Comparison of ENCODE assay signal across 8 cellular contexts in genomic region chr3:195150194-195151118, GRCh38.
DNase-seq lines count a peak whose midpoint lies in the region; ATAC-seq, FAIRE-seq and TF ChIP-seq lines count a peak whose summit lies in the region.

No MANE protein-coding gene starts in this region.

- H3K4me1 ChIP-seq in cardiac muscle cell (ENCODE audit: low read depth) (peaks cover 31% of the 10 kb centered on the region), pancreas (peaks cover 0 to 3% (median 0%) of the 10 kb centered on the region in 3 donors)

- H3K27ac Mint-ChIP-seq in activated T-helper 2 cell treated with anti-CD3 and anti-CD28 coated beads, Interferon-gamma antibody, Interleukin-2, Interleukin-4, amounts not matched to agents 10 μg/mL and 5 μg/mL and 100 μg/mL, durations not matched to agents 14 hours and 24 hours and 36 hours, result peak overlapping the region; percentile 42

- intact Hi-C loops in activated T-helper 2 cell treated with anti-CD3 and anti-CD28 coated beads, Interferon-gamma antibody, Interleukin-2, Interleukin-4, amounts not matched to agents 10 μg/mL and 5 μg/mL and 100 μg/mL, durations not matched to agents 14 hours and 24 hours and 36 hours (cut with micrococcal nuclease), result loop anchor here (5.0 kb wide), 1 partner anchor 37 kb away; no protein-coding TSS in a partner anchor
- intact Hi-C loops in pancreas (cut with DNase I), result no loop called here

- FAIRE-seq in pancreas (lab: Jason Lieb, UNC), result no peak

- H3K4me3 Mint-ChIP-seq in activated T-helper 2 cell treated with anti-CD3 and anti-CD28 coated beads, Interferon-gamma antibody, Interleukin-2, Interleukin-4, amounts not matched to agents 10 μg/mL and 5 μg/mL and 100 μg/mL, durations not matched to agents 14 hours and 24 hours and 36 hours (ENCODE audit: low read depth), result peak overlapping the region; percentile 46

- H3K27me3 ChIP-seq in cardiac muscle cell (no peaks in the 10 kb centered on the region), pancreas (no peaks in the 10 kb centered on the region)

- TF ChIP-seq CTCF in cardiac muscle cell (IDR thresholded peaks at IDR 0.05; ENCODE audit: low read depth, low read length) (no peak), pancreas (IDR thresholded peaks at IDR 0.05) (no peak)

- ATAC-seq in pancreas, result peak; percentile 73 to 82 (median 77)
- ATAC-seq in HG03565 (IDR thresholded peaks at IDR 0.05; ENCODE audit: unreplicated experiment), result no peak

- no peaks in the 10 kb centered on the region for H3K9me3 ChIP-seq in cardiac muscle cell (ENCODE audit: low read depth)
- H3K9me3 ChIP-seq in pancreas, result no peaks in the 10 kb centered on the region

- peak; percentile 16 for DNase-seq in activated T-cell treated with anti-CD3 and anti-CD28 coated beads for 1 hour (ENCODE audit: low read depth)
- no peak for DNase-seq in activated T-cell treated with anti-CD3 and anti-CD28 coated beads for 4 hours
- peak; percentile 62 for DNase-seq in NCI-H1092 (lab: John Stamatoyannopoulos, UW)
- peak; percentile 22 for DNase-seq in activated T-helper 2 cell treated with anti-CD3 and anti-CD28 coated beads, Interferon-gamma antibody, Interleukin-2, Interleukin-4, amounts not matched to agents 10 μg/mL and 5 μg/mL and 100 μg/mL, durations not matched to agents 14 hours and 24 hours and 36 hours (ENCODE audit: low spot score)
- peak; percentile 82 to 93 for DNase-seq in cardiac muscle cell (ENCODE audit: low read depth in 1 of 2, low spot score in 1 of 2)
- peak in 5 of 6 donors; percentile 47 to 68 (median 60) for DNase-seq in pancreas
- no peak for DNase-seq in NCI-H526 treated with DMSO at 0.1 percent for 48 hours (lab: John Stamatoyannopoulos, UW)

- 6 to 22% methylated on average over 20 of the region's 20 CpGs for WGBS in pancreas, 2 donors

- H3K36me3 ChIP-seq in cardiac muscle cell (no peaks in the 10 kb centered on the region), pancreas (no peaks in the 10 kb centered on the region)

- H3K4me1 Mint-ChIP-seq in activated T-helper 2 cell treated with anti-CD3 and anti-CD28 coated beads, Interferon-gamma antibody, Interleukin-2, Interleukin-4, amounts not matched to agents 10 μg/mL and 5 μg/mL and 100 μg/mL, durations not matched to agents 14 hours and 24 hours and 36 hours (ENCODE audit: low read depth), result peaks cover 42% of the 10 kb centered on the region

- H3K27ac ChIP-seq in cardiac muscle cell (peak overlapping the region; percentile 74), pancreas (peak overlapping the region in 3 of 4 donors; percentile 45 to 74 (median 71))

- no peaks in the 10 kb centered on the region for H3K36me3 Mint-ChIP-seq in activated T-helper 2 cell treated with anti-CD3 and anti-CD28 coated beads, Interferon-gamma antibody, Interleukin-2, Interleukin-4, amounts not matched to agents 10 μg/mL and 5 μg/mL and 100 μg/mL, durations not matched to agents 14 hours and 24 hours and 36 hours (ENCODE audit: low read depth)

- no peaks in the 10 kb centered on the region for H3K9me3 Mint-ChIP-seq in activated T-helper 2 cell treated with anti-CD3 and anti-CD28 coated beads, Interferon-gamma antibody, Interleukin-2, Interleukin-4, amounts not matched to agents 10 μg/mL and 5 μg/mL and 100 μg/mL, durations not matched to agents 14 hours and 24 hours and 36 hours

- H3K4me3 ChIP-seq in cardiac muscle cell (no peak overlapping the region), pancreas (peak overlapping the region in 2 of 4 donors; percentile 29 to 31)

- H3K27me3 Mint-ChIP-seq in activated T-helper 2 cell treated with anti-CD3 and anti-CD28 coated beads, Interferon-gamma antibody, Interleukin-2, Interleukin-4, amounts not matched to agents 10 μg/mL and 5 μg/mL and 100 μg/mL, durations not matched to agents 14 hours and 24 hours and 36 hours (ENCODE audit: low read depth), result no peaks in the 10 kb centered on the region

Comparison
In these comparisons a context has a peak if more than half of its experiments do, and no peak if none do; other contexts are left out.
1. DNase-seq: peak in activated T-cell treated with anti-CD3 and anti-CD28 coated beads for 1 hour (single experiment), NCI-H1092 (single experiment), activated T-helper 2 cell treated with anti-CD3 and anti-CD28 coated beads, Interferon-gamma antibody, Interleukin-2, Interleukin-4, amounts not matched to agents 10 μg/mL and 5 μg/mL and 100 μg/mL, durations not matched to agents 14 hours and 24 hours and 36 hours (single experiment), cardiac muscle cell (2 of 2) and pancreas (5 of 6); none in activated T-cell treated with anti-CD3 and anti-CD28 coated beads for 4 hours (single experiment) and NCI-H526 treated with DMSO at 0.1 percent for 48 hours (single experiment).